ENCODE assay signal across 8 cellular contexts in the genomic region with DNA sequence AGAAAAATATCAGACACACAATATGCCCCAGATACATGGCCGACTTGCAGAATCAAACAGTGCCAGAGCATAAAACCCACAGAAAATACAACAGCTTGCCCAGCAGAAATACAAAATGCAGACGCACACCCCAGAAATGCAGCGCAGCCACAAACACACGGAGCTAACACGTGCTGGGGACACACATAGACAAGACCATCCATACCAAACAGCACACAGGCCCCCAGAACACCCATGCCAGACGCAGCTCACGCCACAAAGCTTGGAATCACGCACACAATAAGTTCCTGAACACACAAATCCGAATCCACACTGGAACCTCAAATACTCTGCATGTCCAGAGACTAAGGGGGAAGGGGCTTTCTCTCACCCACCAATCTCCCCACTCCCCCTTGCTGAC. TPM values are rescaled to one million over a fixed set of nuclear protein-coding genes. Genes with fewer than 3 reads are reported as not detected.
A peak's percentile ranks its signal among the peaks of the same experiment; 100 is the strongest.
DNase-seq lines count a peak whose midpoint lies in the region; ATAC-seq and TF ChIP-seq lines count a peak whose summit lies in the region.

No MANE protein-coding gene starts in this region.

- H3K9me2 ChIP-seq in MM.1S (replicated peaks; ENCODE audit: insufficient read depth, low read length) = no peaks in the 10 kb centered on the region

- no peaks in the 10 kb centered on the region for H4K20me1 ChIP-seq in MM.1S (ENCODE audit: insufficient read depth, low read length)

- TF ChIP-seq CTCF in MM.1S (IDR thresholded peaks at IDR 0.05; ENCODE audit: low read length) = no peak
- TF ChIP-seq CTCF in coronary artery (IDR thresholded peaks at IDR 0.05) = no peak
- no peak for TF ChIP-seq CTCF in parathyroid adenoma (IDR thresholded peaks at IDR 0.05)

- H2AFZ ChIP-seq in MM.1S (ENCODE audit: low read length) (peak overlapping the region; percentile 32), parathyroid adenoma (peak overlapping the region; percentile 93)

- H3K4me1 ChIP-seq in MM.1S (ENCODE audit: low read length) = peaks cover 18% of the 10 kb centered on the region
- H3K4me1 ChIP-seq in parathyroid adenoma = peaks cover 22% of the 10 kb centered on the region

- H3K27me3 ChIP-seq in MM.1S (replicated peaks; ENCODE audit: insufficient read depth, low read length) (no peaks in the 10 kb centered on the region), parathyroid adenoma (ENCODE audit: control insufficient read depth, insufficient read depth, low read length) (no peaks in the 10 kb centered on the region)

- H3K9me3 ChIP-seq in MM.1S (replicated peaks; ENCODE audit: insufficient read depth, low read length) (no peaks in the 10 kb centered on the region), parathyroid adenoma (ENCODE audit: control insufficient read depth, low read length) (no peaks in the 10 kb centered on the region)

- DNase-seq in MM.1S (peak; percentile 37), coronary artery (ENCODE audit: low spot score) (no peak), globus pallidus (ENCODE audit: low spot score) (no peak), sciatic nerve (ENCODE audit: low spot score) (no peak), NCI-H226 (no peak), NCI-H1105 treated with DMSO at 0.1 percent for 48 hours (lab: John Stamatoyannopoulos, UW) (no peak)

- H3K36me3 ChIP-seq in MM.1S (replicated peaks; ENCODE audit: insufficient read depth, low read length) = no peaks in the 10 kb centered on the region
- no peaks in the 10 kb centered on the region for H3K36me3 ChIP-seq in parathyroid adenoma (ENCODE audit: control insufficient read depth, insufficient read depth, low read length)

- H3K4me2 ChIP-seq in MM.1S (ENCODE audit: low read depth, low read length) (peak overlapping the region; percentile 93), parathyroid adenoma (ENCODE audit: low read length) (peak overlapping the region; percentile 85)

- H3K79me2 ChIP-seq in MM.1S (ENCODE audit: low read length) (peaks cover 3% of the 10 kb centered on the region; the same call in 1 of the 2 replicates), parathyroid adenoma (no peaks in the 10 kb centered on the region)

- peak overlapping the region; percentile 73 for H3K9ac ChIP-seq in MM.1S (ENCODE audit: low read length)
- H3K9ac ChIP-seq in parathyroid adenoma = peak overlapping the region; percentile 40

- intact Hi-C loops in sciatic nerve (cut with DNase I) = no loop called here

- peak overlapping the region; percentile 75 for H3K27ac ChIP-seq in MM.1S (ENCODE audit: low read length)
- H3K27ac ChIP-seq in coronary artery = peak overlapping the region; percentile 87 to 95
- peak overlapping the region; percentile 37 for H3K27ac ChIP-seq in parathyroid adenoma

- H3K4me3 ChIP-seq in GM08714 (ENCODE audit: low read length) (peak overlapping the region; percentile 74; the same call in 1 of the 2 replicates), MM.1S (ENCODE audit: low read length) (peak overlapping the region; percentile 60), coronary artery (peak overlapping the region; percentile 57), parathyroid adenoma (ENCODE audit: low read depth, low read length) (peak overlapping the region; percentile 46)

- ATAC-seq in sciatic nerve = no peak

- H3F3A ChIP-seq in MM.1S (ENCODE audit: insufficient read depth, low read length) = peaks cover 28% of the 10 kb centered on the region

RNA-seq across cellular contexts. Expression of a gene that starts 17.1 kb away (rescaled TPM):
- 29.8 TPM for total RNA-seq in sciatic nerve

RNA-seq across cellular contexts. Expression of a gene that starts 26.6 kb away (rescaled TPM):
- 33.7 TPM for total RNA-seq in sciatic nerve

RNA-seq across cellular contexts. Expression of a gene that starts 36.9 kb away (rescaled TPM):
- total RNA-seq in sciatic nerve = 4.1 TPM

RNA-seq across cellular contexts. Expression of a gene that starts 49.3 kb away (rescaled TPM):
- total RNA-seq in sciatic nerve = 23.5 TPM

Comparison
In these comparisons a context has a peak if more than half of its experiments do, and no peak if none do; other contexts are left out.
1. H3K27ac ChIP-seq: peak in every context shown above with its lines; median percentile 91 in coronary artery; 75 in MM.1S; 37 in parathyroid adenoma.